Comparison of ENCODE assay signal across 21 cellular contexts in the genomic region with DNA sequence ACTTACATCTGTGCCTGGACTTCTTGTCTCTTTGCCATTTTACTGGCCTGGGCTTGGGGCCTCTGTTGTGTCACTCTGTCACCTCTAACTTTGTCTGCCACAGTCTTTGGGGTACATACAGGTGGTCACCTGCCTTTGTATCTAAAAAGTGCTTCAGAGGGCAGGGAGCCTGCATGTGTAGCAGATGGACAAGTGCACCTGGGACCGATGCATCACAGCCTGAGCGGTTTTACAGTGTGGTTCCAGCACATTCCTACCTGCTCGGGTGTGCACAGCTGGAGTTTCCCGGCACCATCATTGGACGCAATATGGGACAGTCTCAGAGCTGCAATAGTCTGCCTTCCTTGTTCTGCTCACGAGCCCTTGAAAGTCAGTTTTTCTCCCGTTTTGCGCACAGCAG.
"Had no signal": no experiment of that assay in that cellular context is flagged by ENCODE, and none has a peak within 500 bp of the region (broad histone marks: within the 10 kb centered on the region; RNA-seq: fewer than 3 reads in every experiment).

No MANE protein-coding gene starts in this region.

- H3K9me3 ChIP-seq: MG63, Peyer's patch, SJSA1 had no signal

- H3K4me3 ChIP-seq: MG63, Peyer's patch, SJSA1, SK-N-MC had no signal

- H3K27ac ChIP-seq: Peyer's patch, SJSA1, SK-N-MC had no signal

- DNase-seq: IMR-90; Karpas-422; KG1; MG63; NCI-H1092; NCI-H1417 treated with DMSO at 0.1 percent for 48 hours; NCI-H187; NCI-H2029; NCI-H2081 treated with DMSO at 0.1 percent for 48 hours; NCI-H2171; NCI-H226; NCI-H446; NCI-H524 treated with DMSO at 0.1 percent for 48 hours; NCI-H774; NK-92 treated with Interleukin-12 subunit alpha and Interleukin-12 subunit beta, amount 100 ng/mL, for 24 hours; PC-3; Peyer's patch; SHP77 treated with DMSO at 0.1 percent for 48 hours had no signal

- H3K27me3 ChIP-seq: MG63, Peyer's patch, SJSA1 had no signal

- H3K36me3 ChIP-seq: MG63, Peyer's patch, SJSA1 had no signal

- H3K4me1 ChIP-seq: Peyer's patch, SJSA1 had no signal

- ATAC-seq: PC-3, Right ventricle myocardium inferior had no signal
